ENCODE assay signal across 11 cellular contexts in the genomic region with DNA sequence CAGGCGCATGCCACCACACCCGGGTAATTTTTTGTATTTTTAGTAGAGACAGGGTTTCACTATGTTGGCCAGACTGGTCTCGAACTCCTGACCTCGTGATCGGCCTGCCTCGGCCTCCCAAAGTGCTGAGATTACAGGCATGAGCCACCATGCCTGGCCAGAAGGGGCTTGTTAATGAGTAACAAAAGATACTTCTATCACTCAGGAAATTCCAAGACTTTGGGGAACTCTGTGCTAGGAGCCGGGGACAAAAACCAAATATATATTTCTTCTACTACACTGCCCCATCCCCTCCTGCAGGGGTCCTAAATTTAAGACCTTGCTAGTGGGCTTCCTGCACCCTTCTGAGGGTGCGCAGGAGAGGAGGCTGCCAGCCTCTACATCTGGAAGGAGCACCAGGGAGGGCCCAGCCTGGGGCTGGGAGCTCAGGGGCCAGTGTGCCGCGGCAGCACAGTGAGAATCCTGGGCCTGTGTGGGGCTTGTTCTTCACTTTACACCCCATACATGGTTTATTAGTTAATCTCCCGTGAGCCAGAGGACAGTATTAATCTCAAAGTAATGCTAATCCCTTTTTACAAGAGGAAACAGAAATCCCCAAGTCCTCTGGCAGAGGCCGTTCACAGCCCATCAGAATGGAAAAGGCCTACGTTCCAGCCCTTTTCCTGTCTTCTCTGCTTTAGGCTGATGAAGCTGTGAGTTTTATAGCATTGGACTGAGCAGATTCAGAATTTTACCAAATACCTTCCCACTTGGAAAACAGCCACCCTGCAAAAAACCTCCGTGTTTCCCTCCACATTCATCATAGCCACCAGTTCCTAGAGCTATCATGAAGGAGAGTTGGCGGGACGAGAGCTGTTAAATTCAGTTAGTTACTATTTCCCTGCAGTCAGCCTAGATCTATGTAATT. TPM values are rescaled to one million over a fixed set of nuclear protein-coding genes. Genes with fewer than 3 reads are reported as not detected.
DNase-seq lines count a peak whose midpoint lies in the region; ATAC-seq and TF ChIP-seq lines count a peak whose summit lies in the region.
"Had no signal": no experiment of that assay in that cellular context is flagged by ENCODE, and none has a peak within 500 bp of the region (broad histone marks: within the 10 kb centered on the region; RNA-seq: fewer than 3 reads in every experiment).

No MANE protein-coding gene starts in this region.

- no peaks in the 10 kb centered on the region for H3K9me2 ChIP-seq in PC-3 (replicated peaks; ENCODE audit: low read length)

- ATAC-seq in PC-3: no peak
- no peak for ATAC-seq in HG02970 (IDR thresholded peaks at IDR 0.05; ENCODE audit: low FRiP score, unreplicated experiment)
- ATAC-seq in HG03135 (IDR thresholded peaks at IDR 0.05; ENCODE audit: unreplicated experiment): no peak
- no peak for ATAC-seq in GM21825 (IDR thresholded peaks at IDR 0.05; ENCODE audit: unreplicated experiment)

- H3K9me3 ChIP-seq in PC-3 (ENCODE audit: low read length): no peaks in the 10 kb centered on the region
- H3K9me3 ChIP-seq in esophagus squamous epithelium: no peaks in the 10 kb centered on the region
- no peaks in the 10 kb centered on the region for H3K9me3 ChIP-seq in prostate gland

- CTCF ChIA-PET in PC-3 (lab: Charles Lee): no interaction called here

- no peak overlapping the region for H3K9ac ChIP-seq in PC-3 (ENCODE audit: low read length)

- no peaks in the 10 kb centered on the region for H3F3A ChIP-seq in PC-3 (ENCODE audit: low read length, unreplicated experiment)

- 0 out of 2 replicates have a peak overlapping the region, but pooled peaks have one; percentile 9 for H3K27ac ChIP-seq in PC-3 (ENCODE audit: low read length)
- H3K27ac ChIP-seq in esophagus squamous epithelium: peak overlapping the region; percentile 72 to 85 (median 83)
- peak overlapping the region; percentile 70 to 71 for H3K27ac ChIP-seq in prostate gland

- no peak for TF ChIP-seq POLR2A in esophagus squamous epithelium (IDR thresholded peaks at IDR 0.05)
- no peak for TF ChIP-seq POLR2A in prostate gland (IDR thresholded peaks at IDR 0.05)

- H3K4me1 ChIP-seq in PC-3 (ENCODE audit: insufficient read depth, low read length) (peaks cover 23% of the 10 kb centered on the region), esophagus squamous epithelium (peaks cover 39 to 83% (median 45%) of the 10 kb centered on the region in 3 donors), prostate gland (replicated peaks) (peaks cover 24% of the 10 kb centered on the region)

- H4K20me1 ChIP-seq in PC-3 (ENCODE audit: low read length): no peaks in the 10 kb centered on the region

- H3K27me3 ChIP-seq in PC-3 (ENCODE audit: low read length): no peaks in the 10 kb centered on the region
- no peaks in the 10 kb centered on the region for H3K27me3 ChIP-seq in esophagus squamous epithelium
- H3K27me3 ChIP-seq in prostate gland (replicated peaks; ENCODE audit: insufficient read depth): no peaks in the 10 kb centered on the region

- H3K36me3 ChIP-seq in PC-3 (ENCODE audit: low read depth, low read length) (no peaks in the 10 kb centered on the region), esophagus squamous epithelium (peaks cover 0 to 6% (median 0%) of the 10 kb centered on the region in 3 donors), prostate gland (no peaks in the 10 kb centered on the region)

- 44 to 64% methylated on average over 8 to 15 of the region's 16 CpGs for WGBS in esophagus squamous epithelium, 2 donors
- 52% methylated on average over 16 of the region's 16 CpGs for WGBS in prostate gland

- no peaks in the 10 kb centered on the region for H3K79me2 ChIP-seq in PC-3 (ENCODE audit: low read length)

- BruUV-seq in PC-3 (replicated peaks; lab: Mats Ljungman, UMichigan): no TSS peak

- POLR2A ChIA-PET in PC-3 (lab: Charles Lee; ENCODE audit: unreplicated experiment): no interaction called here

- intact Hi-C loops in PC-3 (cut with micrococcal nuclease) (no loop called here), esophagus squamous epithelium (cut with DNase I) (no loop called here), prostate gland (cut with DNase I) (loop anchor here (5.0 kb wide), 1 partner anchor 113 kb away; a partner anchor contains a TSS)

- H2AFZ ChIP-seq in PC-3 (ENCODE audit: low read length): no peak overlapping the region

- TF ChIP-seq CTCF in AG10803 (conservative IDR thresholded peaks at IDR 0.05; ENCODE audit: low read length): no peak
- no peak for TF ChIP-seq CTCF in PC-3 (conservative IDR thresholded peaks at IDR 0.05; ENCODE audit: low read depth, low read length)
- no peak for TF ChIP-seq CTCF in esophagus squamous epithelium (IDR thresholded peaks at IDR 0.05)
- no peak for TF ChIP-seq CTCF in prostate gland (IDR thresholded peaks at IDR 0.05)

- H3K4me2 ChIP-seq in PC-3 (ENCODE audit: low read length): no peak overlapping the region

- DNase-seq in AG10803 (ENCODE audit: low read depth) (peak; percentile 58), PC-3 (no peak), esophagus squamous epithelium (lab: John Stamatoyannopoulos, UW) (no peak), prostate gland (ENCODE audit: low spot score) (no peak)
- no peak for DNase-seq in activated CD4-positive, alpha-beta T cell treated with anti-CD3 and anti-CD28 coated beads for 4 hours
- DNase-seq: NCI-H510A; stimulated activated CD4-positive, alpha-beta T cell treated with anti-CD3 and anti-CD28 coated beads, Interleukin-12 subunit alpha, Interleukin-12 subunit beta, amount 100 ng/mL, for 4 hours had no signal

- H3K4me3 ChIP-seq in AG10803 (ENCODE audit: low read length) (no peak overlapping the region), PC-3 (ENCODE audit: low read length) (no peak overlapping the region), esophagus squamous epithelium (no peak overlapping the region), prostate gland (no peak overlapping the region)

RNA-seq across cellular contexts. Expression of a gene that starts 44.4 kb away (rescaled TPM):
- 1.1 and 1.6 TPM in 2 replicates for total RNA-seq in PC-3 (2014; rRNA removed)
- total RNA-seq in esophagus squamous epithelium: 1 to 10 TPM in 2 of 4 donors, under 1 TPM in 1, not detected in 1; 0.18 to 4.3 (median 1.1) TPM
- under 1 TPM; 0.27 to 0.51 TPM for total RNA-seq in prostate gland
- total RNA-seq: ureter had no signal

Comparison
In these comparisons a context has a peak if more than half of its experiments do, and no peak if none do; other contexts are left out.
1. H3K27ac ChIP-seq: peak in every context shown above with its lines; median percentile 83 in esophagus squamous epithelium; 70 in prostate gland; 9 in PC-3.